ENCODE assay signal across 1 cellular context in genomic region chr5:126971455-126972019, GRCh38.
TF ChIP-seq lines count a peak whose summit lies in the region.

No MANE protein-coding gene starts in this region.

TF ChIP-seq in GM12878, 131 proteins besides CTCF, POLR2A, EP300 and RAD21 (continued from another document):
- TF ChIP-seq ZNF687 (IDR thresholded peaks at IDR 0.05), result peak; percentile 11; the same call in 1 of the 2 replicates
